Comparison of ENCODE assay signal across 18 cellular contexts in genomic region chr9:83013867-83014605, GRCh38. TPM values are rescaled to one million over a fixed set of nuclear protein-coding genes. Genes with fewer than 3 reads are reported as not detected.
A peak's percentile ranks its signal among the peaks of the same experiment; 100 is the strongest.
DNase-seq lines count a peak whose midpoint lies in the region; ATAC-seq and TF ChIP-seq lines count a peak whose summit lies in the region.
"Had no signal": no experiment of that assay in that cellular context is flagged by ENCODE, and none has a peak within 500 bp of the region (broad histone marks: within the 10 kb centered on the region; RNA-seq: fewer than 3 reads in every experiment).

No MANE protein-coding gene starts in this region.

- H2AK5ac ChIP-seq in IMR-90 (ENCODE audit: low read depth, low read length) (peak overlapping the region; percentile 65; the same call in 1 of the 2 replicates), mesenchymal stem cell (ENCODE audit: low read length, severe bottlenecking) (no peak overlapping the region)

- H3K4me2 ChIP-seq in IMR-90 (ENCODE audit: low read depth, low read length) (no peak overlapping the region), mesenchymal stem cell (ENCODE audit: low read length, poor library complexity, severe bottlenecking) (no peak overlapping the region)

- BruUV-seq in Calu3 (replicated peaks; lab: Mats Ljungman, UMichigan): no TSS peak
- no TSS peak for BruUV-seq in IMR-90 (replicated peaks; lab: Mats Ljungman, UMichigan)

- ATAC-seq in IMR-90 (ENCODE audit: low read depth) (peak; percentile 90), HG02678 (IDR thresholded peaks at IDR 0.05; ENCODE audit: unreplicated experiment) (no peak)
- ATAC-seq: left lobe of liver, sciatic nerve had no signal

- H3K4me1 ChIP-seq in IMR-90 (ENCODE audit: control insufficient read depth, insufficient read depth, low read length) (peaks cover 7% of the 10 kb centered on the region), mesenchymal stem cell (ENCODE audit: control insufficient read depth, insufficient read depth, low read depth, low read length) (no peaks in the 10 kb centered on the region)

- POLR2A ChIA-PET in IMR-90 (lab: Charles Lee; ENCODE audit: unreplicated experiment): no interaction called here

- H3K9me1 ChIP-seq in IMR-90 (ENCODE audit: insufficient read depth, low read length): no peaks in the 10 kb centered on the region; the same call in 1 of the 2 replicates

- H3K18ac ChIP-seq in IMR-90 (ENCODE audit: low read depth, low read length) (peak overlapping the region; percentile 30), mesenchymal stem cell (ENCODE audit: low read depth in 1 of 2, low read length in 2 of 2) (peak overlapping the region in 1 of 2 experiments; percentile 34)

- H3K27ac ChIP-seq in IMR-90 (ENCODE audit: insufficient read depth, low read length) (peak overlapping the region; percentile 44; the same call in 1 of the 2 replicates), mesenchymal stem cell (ENCODE audit: low read length, poor library complexity, severe bottlenecking) (peak overlapping the region; percentile 44)

- TF ChIP-seq POLR2A in IMR-90 (IDR thresholded peaks at IDR 0.05; ENCODE audit: low read depth, low read length): no peak

- H3K79me1 ChIP-seq in IMR-90 (ENCODE audit: low read depth in 1 of 2, low read length in 2 of 2): no peaks in the 10 kb centered on the region
- H3K79me1 ChIP-seq in mesenchymal stem cell (replicated peaks; ENCODE audit: low read length, poor library complexity, severe bottlenecking): no peaks in the 10 kb centered on the region

- H4K8ac ChIP-seq in IMR-90 (ENCODE audit: low read depth in 2 of 2, low read length in 2 of 2): peak overlapping the region in 1 of 2 experiments; percentile 45; a peak in 2 of 4 replicates
- H4K8ac ChIP-seq in mesenchymal stem cell (ENCODE audit: low read length): no peak overlapping the region

- H2BK15ac ChIP-seq in IMR-90 (ENCODE audit: low read depth, low read length): 0 out of 3 replicates have a peak overlapping the region, but pooled peaks have one; percentile 69
- H2BK15ac ChIP-seq in mesenchymal stem cell (ENCODE audit: low read depth, poor library complexity, severe bottlenecking): no peak overlapping the region

- H3K27me3 ChIP-seq in IMR-90 (ENCODE audit: control insufficient read depth, insufficient read depth, low read length) (no peaks in the 10 kb centered on the region), mesenchymal stem cell (ENCODE audit: control insufficient read depth in 1 of 2, insufficient read depth in 1 of 2, low read length in 2 of 2) (no peaks in the 10 kb centered on the region)

- H3K36me3 ChIP-seq in IMR-90 (ENCODE audit: control insufficient read depth, insufficient read depth, low read length) (no peaks in the 10 kb centered on the region), mesenchymal stem cell (ENCODE audit: control insufficient read depth in 1 of 2, insufficient read depth in 2 of 2, low read depth in 1 of 2, low read length in 2 of 2) (no peaks in the 10 kb centered on the region)

- H3K36me3 Mint-ChIP-seq in Calu3 (ENCODE audit: insufficient read depth, unreplicated experiment) (peaks cover 37% of the 10 kb centered on the region), chondrocyte (ENCODE audit: low read depth) (peaks cover 2% of the 10 kb centered on the region), immature natural killer cell (no peaks in the 10 kb centered on the region)

- H3K4me3 Mint-ChIP-seq in Calu3 (ENCODE audit: low read depth, unreplicated experiment) (peak overlapping the region; percentile 19), chondrocyte (ENCODE audit: unreplicated experiment) (no peak overlapping the region), immature natural killer cell (no peak overlapping the region)
- H3K4me3 Mint-ChIP-seq: activated B cell treated with CpG ODN at 0.5 μM for 24 hours; T-helper 1 cell treated with Interleukin-12 subunit alpha and Interleukin-12 subunit beta and Interleukin-4 antibody, amounts not matched to agents 30 μg/mL and 1 μg/mL, for 36 hours had no signal

- DNase-seq in Calu3 (no peak), IMR-90 (peak; percentile 90), chondrocyte (ENCODE audit: low spot score) (no peak), mesenchymal stem cell (peak; percentile 93), HUDEP-2 (lab: John Stamatoyannopoulos, UW; ENCODE audit: unreplicated experiment in 76 of 76) (no peak), immature natural killer cell (no peak)
- no peak for DNase-seq in effector CD8-positive, alpha-beta T cell (lab: John Stamatoyannopoulos, UW)
- DNase-seq: activated B cell treated with CpG ODN at 0.5 μM for 24 hours; activated effector memory CD4-positive, alpha-beta T cell treated with Interleukin-2 at 50 U/mL for 16 hours; C1 segment of cervical spinal cord; cortex of kidney; NCI-H1694 treated with DMSO at 0.1 percent for 48 hours; NCI-H446 treated with DMSO at 0.1 percent for 48 hours; nucleus accumbens had no signal

- 0% methylated on average over 1 of the region's 3 CpGs; no CpG with 5 or more reads in 1 of the 2 experiments for WGBS in IMR-90 (ENCODE audit: extremely low coverage in 2 of 2, insufficient read length in 1 of 2), 2 experiments
- 0% methylated on average over 3 of the region's 3 CpGs for WGBS in mesenchymal stem cell

- H3K23ac ChIP-seq in IMR-90 (ENCODE audit: low read depth, low read length) (no peak overlapping the region), mesenchymal stem cell (ENCODE audit: low read length in 2 of 2) (no peak overlapping the region)

- no peak for TF ChIP-seq CTCF in Calu3 (IDR thresholded peaks at IDR 0.05; ENCODE audit: unreplicated experiment)
- TF ChIP-seq CTCF in IMR-90 (conservative IDR thresholded peaks at IDR 0.05; ENCODE audit: low read depth, low read length): no peak
- no peak for TF ChIP-seq CTCF in chondrocyte (IDR thresholded peaks at IDR 0.05)

- no peaks in the 10 kb centered on the region for H3K27me3 Mint-ChIP-seq in Calu3 (ENCODE audit: unreplicated experiment)
- H3K27me3 Mint-ChIP-seq in chondrocyte (ENCODE audit: low read depth): no peaks in the 10 kb centered on the region
- H3K27me3 Mint-ChIP-seq in immature natural killer cell (ENCODE audit: low read depth in 3 of 3): peaks cover 0 to 3% (median 0%) of the 10 kb centered on the region in 3 donors
- H3K27me3 Mint-ChIP-seq: activated B cell treated with CpG ODN at 0.5 μM for 24 hours had no signal

- H3K4ac ChIP-seq in IMR-90 (ENCODE audit: low read depth, low read length): peak overlapping the region; percentile 74
- H3K4ac ChIP-seq in mesenchymal stem cell (ENCODE audit: low read depth in 1 of 2, low read length in 2 of 2): peak overlapping the region in 1 of 2 experiments; percentile 32

- in situ Hi-C loops in IMR-90 (cut with MboI; ENCODE audit: low sequenced_read_pairs): no loop called here

- TF ChIP-seq RAD21 in IMR-90 (IDR thresholded peaks at IDR 0.05; ENCODE audit: low read length): no peak

- H3K27ac Mint-ChIP-seq in Calu3 (ENCODE audit: unreplicated experiment): peak overlapping the region; percentile 85
- H3K27ac Mint-ChIP-seq in chondrocyte (ENCODE audit: unreplicated experiment): peak overlapping the region; percentile 85
- H3K27ac Mint-ChIP-seq in immature natural killer cell: no peak overlapping the region
- H3K27ac Mint-ChIP-seq: activated B cell treated with CpG ODN at 0.5 μM for 24 hours; T-helper 1 cell treated with Interleukin-12 subunit alpha and Interleukin-12 subunit beta and Interleukin-4 antibody, amounts not matched to agents 30 μg/mL and 1 μg/mL, for 36 hours had no signal

- H2BK120ac ChIP-seq in IMR-90 (ENCODE audit: low read depth, low read length): peak overlapping the region; percentile 91
- H2BK120ac ChIP-seq in mesenchymal stem cell (ENCODE audit: low read depth, low read length): no peak overlapping the region

- H2BK5ac ChIP-seq in IMR-90 (ENCODE audit: low read depth, low read length, poor library complexity, severe bottlenecking): peak overlapping the region; percentile 81
- H2BK5ac ChIP-seq in mesenchymal stem cell (ENCODE audit: low read depth, low read length, poor library complexity, severe bottlenecking): no peak overlapping the region

- H4K20me1 ChIP-seq in IMR-90 (ENCODE audit: insufficient read depth, low read length): peaks cover 3% of the 10 kb centered on the region; the same call in 1 of the 2 replicates

- no peak overlapping the region for H3K4me3 ChIP-seq in IMR-90 (ENCODE audit: insufficient read depth, low read depth, low read length)
- no peak overlapping the region for H3K4me3 ChIP-seq in mesenchymal stem cell (ENCODE audit: insufficient read depth in 1 of 2, low read depth in 1 of 2, low read length in 2 of 2)

- H3K14ac ChIP-seq in IMR-90 (replicated peaks; ENCODE audit: low read depth, low read length): no peak overlapping the region
- no peak overlapping the region for H3K14ac ChIP-seq in mesenchymal stem cell (ENCODE audit: low read length in 2 of 2)

- peak overlapping the region; percentile 54 to 89 for H2BK12ac ChIP-seq in mesenchymal stem cell (ENCODE audit: low read length in 2 of 2)

- H4K5ac ChIP-seq in IMR-90 (ENCODE audit: low read depth, low read length): peak overlapping the region; percentile 27; the same call in 1 of the 2 replicates

- no peak overlapping the region for H2AK9ac ChIP-seq in IMR-90 (replicated peaks; ENCODE audit: low read depth, low read length, poor library complexity)

- H2AFZ ChIP-seq in IMR-90 (replicated peaks; ENCODE audit: low read length, poor library complexity) (no peak overlapping the region), mesenchymal stem cell (ENCODE audit: low read depth, low read length) (no peak overlapping the region)

- intact Hi-C loops in Calu3 (cut with micrococcal nuclease; ENCODE audit: unreplicated experiment) (loop anchor here (5.0 kb wide), 1 partner anchor 48 kb away; the partner anchor contains the start of gene RASEF), IMR-90 (cut with micrococcal nuclease) (no loop called here)

- CTCF ChIA-PET in Calu3 (lab: Charles Lee): interaction anchor here (2.0 kb wide), 1 partner anchor 34 kb away, joined by 9 read pairs; no protein-coding TSS in a partner anchor
- CTCF ChIA-PET in IMR-90 (lab: Yijun Ruan, JAX): no interaction called here

- H4K91ac ChIP-seq in IMR-90 (ENCODE audit: insufficient read depth, low read depth, low read length) (peak overlapping the region; percentile 78; the same call in 1 of the 2 replicates), mesenchymal stem cell (ENCODE audit: low read length) (no peak overlapping the region)

- H3K9me3 Mint-ChIP-seq in Calu3 (ENCODE audit: low read depth, unreplicated experiment) (no peaks in the 10 kb centered on the region), chondrocyte (ENCODE audit: low read depth) (peaks cover 6% of the 10 kb centered on the region), immature natural killer cell (peaks cover 0 to 6% (median 0%) of the 10 kb centered on the region in 6 donors)
- H3K9me3 Mint-ChIP-seq: T-helper 1 cell treated with Interleukin-12 subunit alpha and Interleukin-12 subunit beta and Interleukin-4 antibody, amounts not matched to agents 30 μg/mL and 1 μg/mL, for 36 hours had no signal

- H3K9me3 ChIP-seq in IMR-90 (ENCODE audit: control insufficient read depth, insufficient read depth, low read length) (no peaks in the 10 kb centered on the region), mesenchymal stem cell (ENCODE audit: control insufficient read depth, low read length) (peaks cover 3% of the 10 kb centered on the region)

- H3K9ac ChIP-seq in IMR-90 (ENCODE audit: low read depth, low read length): no peak overlapping the region
- H3K9ac ChIP-seq in mesenchymal stem cell (ENCODE audit: low read length): peak overlapping the region; percentile 45

- peaks cover 19% of the 10 kb centered on the region for H3K4me1 Mint-ChIP-seq in Calu3 (ENCODE audit: low read depth, unreplicated experiment)
- peaks cover 30% of the 10 kb centered on the region for H3K4me1 Mint-ChIP-seq in chondrocyte (ENCODE audit: low read depth)
- no peaks in the 10 kb centered on the region for H3K4me1 Mint-ChIP-seq in immature natural killer cell

- H3K56ac ChIP-seq in IMR-90 (ENCODE audit: extremely low read depth, insufficient read depth, low read length): peak overlapping the region; percentile 27; the same call in 1 of the 2 replicates

- peak overlapping the region; percentile 86 for H2BK20ac ChIP-seq in IMR-90 (ENCODE audit: low read depth, low read length)

- dilution Hi-C loops in IMR-90 (cut with HindIII; ENCODE audit: low sequenced_read_pairs, unreplicated experiment): no loop called here

RNA-seq across cellular contexts. Expression of gene RASEF, which starts 48.9 kb away (rescaled TPM):
- total RNA-seq in Calu3 (2022): 38.8 and 47.7 TPM in 2 replicates
- total RNA-seq in IMR-90 (2012; rRNA removed): under 0.01 TPM in 2 replicates
- 0.05 TPM in 1 of 2 replicates, not detected in the other for polyA plus RNA-seq in IMR-90 (2012; rRNA removed)
- not detected in 2 replicates for polyA plus RNA-seq in IMR-90 (2012; cell fraction: cytosol; rRNA removed)
- polyA plus RNA-seq in IMR-90 (2012; cell fraction: nucleus; rRNA removed; ENCODE audit: low replicate concordance): 0.04 and 0.07 TPM in 2 replicates
- total RNA-seq in chondrocyte: 0.27 to 0.41 TPM in 2 of 3 replicates, not detected in the other
- 0.28 TPM for polyA plus RNA-seq in mesenchymal stem cell (2013, experiment 1 of 2)
- 0.34 TPM for polyA plus RNA-seq in mesenchymal stem cell (2013, experiment 2 of 2)
- polyA plus RNA-seq in immature natural killer cell: not detected
- total RNA-seq: activated B cell treated with CpG ODN at 0.5 μM for 24 hours had no signal

Comparison
In these comparisons a context has a peak if more than half of its experiments do, and no peak if none do; other contexts are left out.
1. DNase-seq: peak in IMR-90 (single experiment) and mesenchymal stem cell (single experiment); none in Calu3 (single experiment), chondrocyte (single experiment), effector CD8-positive, alpha-beta T cell (single experiment), HUDEP-2 (0 of 76) and immature natural killer cell (0 of 3).
2. H3K27ac Mint-ChIP-seq: peak in Calu3 (single experiment) and chondrocyte (single experiment); none in immature natural killer cell (0 of 6).
3. RNA of gene RASEF, which starts 48.9 kb away (total RNA-seq): 38.8 to 47.7 TPM in Calu3; 0.27 to 0.41 TPM in chondrocyte and under 0.01 TPM in IMR-90; every median in the first group is over 10 times any median in the second.